Comparison of ENCODE assay signal across 2 cellular contexts in genomic region chr22:20559174-20559760, GRCh38.
TF ChIP-seq lines count a peak whose summit lies in the region.

No MANE protein-coding gene starts in this region.

TF ChIP-seq in SK-N-SH treated with all-trans-retinoic acid at 6 μM for 48 hours, 23 proteins besides CTCF, POLR2A, EP300 and RAD21:
- TF ChIP-seq ZFP30 (CRISPR knock-in tag; IDR thresholded peaks at IDR 0.05) (peak; percentile 88), ZNF8 (CRISPR knock-in tag; IDR thresholded peaks at IDR 0.05) (no peak), SNAI2 (CRISPR knock-in tag; IDR thresholded peaks at IDR 0.05) (no peak)

TF ChIP-seq in SK-N-SH, 30 proteins besides CTCF, POLR2A, EP300 and RAD21:
- no peak for TF ChIP-seq SMC3 (IDR thresholded peaks at IDR 0.05; ENCODE audit: low read depth, low read length)
- no peak for TF ChIP-seq CHD2 (IDR thresholded peaks at IDR 0.05; ENCODE audit: low read length, partially characterized antibody)
- no peak for TF ChIP-seq GATA2 (CRISPR knock-in tag; IDR thresholded peaks at IDR 0.05)
- no peak for TF ChIP-seq FOXM1 (IDR thresholded peaks at IDR 0.05; ENCODE audit: low read depth)
- no peak for TF ChIP-seq RXRA (IDR thresholded peaks at IDR 0.05; ENCODE audit: borderline replicate concordance, low read depth)
- TF ChIP-seq FOSL2 (IDR thresholded peaks at IDR 0.05; ENCODE audit: borderline replicate concordance, low read depth), result no peak
- TF ChIP-seq JUND (IDR thresholded peaks at IDR 0.05), result no peak
- TF ChIP-seq IRF3 (IDR thresholded peaks at IDR 0.05; ENCODE audit: low read depth, low read length), result no peak
- TF ChIP-seq TEAD4 (IDR thresholded peaks at IDR 0.05; ENCODE audit: borderline replicate concordance, insufficient read depth), result no peak
- no peak for TF ChIP-seq REST (IDR thresholded peaks at IDR 0.05; ENCODE audit: low read depth, low read length)
- no peak for TF ChIP-seq PBX3 (IDR thresholded peaks at IDR 0.05)
- TF ChIP-seq MEF2A (IDR thresholded peaks at IDR 0.05; ENCODE audit: borderline replicate concordance, low read depth), result no peak
- TF ChIP-seq USF1 (IDR thresholded peaks at IDR 0.05; ENCODE audit: borderline replicate concordance, low read depth), result no peak
- TF ChIP-seq RFX5 (IDR thresholded peaks at IDR 0.05; ENCODE audit: low read length), result no peak
